Comparison of ENCODE assay signal across 8 cellular contexts in genomic region chr4:9868-10545, GRCh38. TPM values are rescaled to one million over a fixed set of nuclear protein-coding genes. Genes with fewer than 3 reads are reported as not detected.
A peak's percentile ranks its signal among the peaks of the same experiment; 100 is the strongest.
DNase-seq lines count a peak whose midpoint lies in the region; ATAC-seq and TF ChIP-seq lines count a peak whose summit lies in the region.
"Not testable (repeated sequence)": the region's sequence is repeated elsewhere in the genome, so short reads cannot be mapped to it uniquely, and the experiment has no call there.

No MANE protein-coding gene starts in this region.

- not testable (repeated sequence) for H3K4me1 ChIP-seq in MM.1S (ENCODE audit: low read length); body of pancreas; right lobe of liver

- not testable (repeated sequence) for H3K27me3 Mint-ChIP-seq in activated CD4-positive, alpha-beta T cell treated with anti-CD3 and anti-CD28 coated beads for 36 hours

- not testable (repeated sequence) for H4K20me1 ChIP-seq in MM.1S (ENCODE audit: insufficient read depth, low read length)

- intact Hi-C loops in activated CD4-positive, alpha-beta T cell treated with anti-CD3 and anti-CD28 coated beads for 36 hours (cut with DNase I, micrococcal nuclease); body of pancreas (cut with DNase I); left ventricle myocardium superior (cut with micrococcal nuclease); right lobe of liver (cut with DNase I): not testable (repeated sequence)

- H3K79me2 ChIP-seq in MM.1S (ENCODE audit: low read length) = not testable (repeated sequence)

- H2AFZ ChIP-seq in MM.1S (ENCODE audit: low read length) = not testable (repeated sequence)

- not testable (repeated sequence) for H3K36me3 Mint-ChIP-seq in activated CD4-positive, alpha-beta T cell treated with anti-CD3 and anti-CD28 coated beads for 36 hours (ENCODE audit: low read depth)

- 64 to 86% methylated on average over 19 to 21 of the region's 33 CpGs for WGBS in body of pancreas, 2 donors
- WGBS in right lobe of liver (ENCODE audit: insufficient coverage, low coverage, low lambda C conversion rate, missing lambda C conversion rate) = 69% methylated on average over 25 of the region's 33 CpGs

- DNase-seq in AG10803 (ENCODE audit: low read depth) (peak; percentile 5), MM.1S (peak; percentile 5), body of pancreas (peak in 1 of 4 donors; percentile 29), left ventricle myocardium superior (peak; percentile 23), right lobe of liver (peak in 2 of 3 donors; percentile 27 to 51), pons (ENCODE audit: low spot score) (peak; percentile 0)
- peak; percentile 10 for DNase-seq in activated CD4-positive, alpha-beta T cell treated with anti-CD3 and anti-CD28 coated beads for 36 hours

- not testable (repeated sequence) for H3K9me2 ChIP-seq in MM.1S (replicated peaks; ENCODE audit: insufficient read depth, low read length)

- POLR2A ChIA-PET in activated CD4-positive, alpha-beta T cell treated with anti-CD3 and anti-CD28 coated beads for 36 hours (lab: Charles Lee) = not testable (repeated sequence)

- H3F3A ChIP-seq in MM.1S (ENCODE audit: insufficient read depth, low read length) = not testable (repeated sequence)

- not testable (repeated sequence) for H3K4me3 Mint-ChIP-seq in activated CD4-positive, alpha-beta T cell treated with anti-CD3 and anti-CD28 coated beads for 36 hours

- not testable (repeated sequence) for H3K9me3 Mint-ChIP-seq in activated CD4-positive, alpha-beta T cell treated with anti-CD3 and anti-CD28 coated beads for 36 hours (ENCODE audit: low read depth)

- H3K27ac ChIP-seq in MM.1S (ENCODE audit: low read length); body of pancreas; right lobe of liver: not testable (repeated sequence)

- H3K9me3 ChIP-seq in MM.1S (replicated peaks; ENCODE audit: insufficient read depth, low read length); body of pancreas; right lobe of liver: not testable (repeated sequence)

- ATAC-seq in activated CD4-positive, alpha-beta T cell treated with anti-CD3 and anti-CD28 coated beads for 36 hours = not testable (repeated sequence)
- peak; percentile 30 for ATAC-seq in body of pancreas
- ATAC-seq in esophagus mucosa = peak; percentile 57
- ATAC-seq in left ventricle myocardium superior = peak; percentile 19
- ATAC-seq in right lobe of liver = peak in 1 of 4 donors; percentile 46

- not testable (repeated sequence) for H3K36me3 ChIP-seq in MM.1S (replicated peaks; ENCODE audit: insufficient read depth, low read length); body of pancreas (replicated peaks in 1 of 2; ENCODE audit: insufficient read depth in 1 of 2, low read depth in 2 of 2); right lobe of liver

- not testable (repeated sequence) for H3K4me3 ChIP-seq in AG10803 (ENCODE audit: low read length); MM.1S (ENCODE audit: low read length); body of pancreas; right lobe of liver

- not testable (repeated sequence) for H3K4me2 ChIP-seq in MM.1S (ENCODE audit: low read depth, low read length)

- CTCF ChIA-PET in activated CD4-positive, alpha-beta T cell treated with anti-CD3 and anti-CD28 coated beads for 36 hours (lab: Charles Lee) = not testable (repeated sequence)

- not testable (repeated sequence) for H3K27me3 ChIP-seq in MM.1S (replicated peaks; ENCODE audit: insufficient read depth, low read length); body of pancreas; right lobe of liver

- not testable (repeated sequence) for TF ChIP-seq CTCF in AG10803 (conservative IDR thresholded peaks at IDR 0.05; ENCODE audit: low read length); MM.1S (IDR thresholded peaks at IDR 0.05; ENCODE audit: low read length); body of pancreas (IDR thresholded peaks at IDR 0.05); right lobe of liver (IDR thresholded peaks at IDR 0.05)

- not testable (repeated sequence) for H3K27ac Mint-ChIP-seq in activated CD4-positive, alpha-beta T cell treated with anti-CD3 and anti-CD28 coated beads for 36 hours

- not testable (repeated sequence) for H3K4me1 Mint-ChIP-seq in activated CD4-positive, alpha-beta T cell treated with anti-CD3 and anti-CD28 coated beads for 36 hours

- H3K9ac ChIP-seq in MM.1S (ENCODE audit: low read length) = not testable (repeated sequence)

- not testable (repeated sequence) for TF ChIP-seq POLR2A in body of pancreas (IDR thresholded peaks at IDR 0.05); right lobe of liver (IDR thresholded peaks at IDR 0.05)

RNA-seq across cellular contexts. Expression of gene ZNF595, which starts 43.1 kb away (rescaled TPM):
- 10 to 100 TPM; 17.1 to 24.6 TPM for total RNA-seq in activated CD4-positive, alpha-beta T cell treated with anti-CD3 and anti-CD28 coated beads for 36 hours
- 10 to 100 TPM; 21.4 to 27.2 TPM for total RNA-seq in body of pancreas
- 6.9 TPM for total RNA-seq in esophagus mucosa
- total RNA-seq in left ventricle myocardium superior = 6.4 TPM
- total RNA-seq in right lobe of liver = 1 to 10 TPM; 5.2 to 9.3 (median 7.0) TPM
